Comparison of ENCODE assay signal across 22 cellular contexts in genomic region chr7:137399827-137400823, GRCh38. TPM values are rescaled to one million over a fixed set of nuclear protein-coding genes. Genes with fewer than 3 reads are reported as not detected.
DNase-seq lines count a peak whose midpoint lies in the region; ATAC-seq and TF ChIP-seq lines count a peak whose summit lies in the region.
"Had no signal": no experiment of that assay in that cellular context is flagged by ENCODE, and none has a peak within 500 bp of the region (broad histone marks: within the 10 kb centered on the region; RNA-seq: fewer than 3 reads in every experiment).

No MANE protein-coding gene starts in this region.

- peak overlapping the region; percentile 58 for H3K27ac Mint-ChIP-seq in type B pancreatic cell
- H3K27ac Mint-ChIP-seq: CD8-positive, alpha-beta memory T cell; nephron progenitor cell; T-helper 17 cell had no signal

- H3K4me3 Mint-ChIP-seq in type B pancreatic cell, result no peak overlapping the region
- H3K4me3 Mint-ChIP-seq: CD8-positive, alpha-beta memory T cell; nephron progenitor cell; T-helper 17 cell had no signal

- ATAC-seq in HG03159 (IDR thresholded peaks at IDR 0.05; ENCODE audit: unreplicated experiment), result no peak
- no peak for ATAC-seq in GM21619 (IDR thresholded peaks at IDR 0.05; ENCODE audit: unreplicated experiment)
- ATAC-seq: K562, right cardiac atrium, T-helper 17 cell had no signal

- H3K9ac ChIP-seq in GM23248, result no peak overlapping the region

- H3K36me3 Mint-ChIP-seq in type B pancreatic cell, result no peaks in the 10 kb centered on the region
- H3K36me3 Mint-ChIP-seq: CD8-positive, alpha-beta memory T cell had no signal

- H3K9me2 ChIP-seq in GM23248 (ENCODE audit: insufficient read depth), result peaks cover 4% of the 10 kb centered on the region; the same call in 1 of the 2 replicates

- H3K27ac ChIP-seq in GM23248, result no peak overlapping the region
- H3K27ac ChIP-seq: brain microvascular endothelial cell, suprapubic skin had no signal

- H3K4me1 Mint-ChIP-seq in type B pancreatic cell (ENCODE audit: unreplicated experiment), result peaks cover 5% of the 10 kb centered on the region
- H3K4me1 Mint-ChIP-seq: CD8-positive, alpha-beta memory T cell; nephron progenitor cell; T-helper 17 cell had no signal

- peak overlapping the region; percentile 4 for H3K4me2 ChIP-seq in GM23248 (ENCODE audit: unreplicated experiment)

- peaks cover 15% of the 10 kb centered on the region for H3K4me1 ChIP-seq in GM23248 (ENCODE audit: insufficient read depth)
- H3K4me1 ChIP-seq: suprapubic skin had no signal

- DNase-seq in GM23248 (peak; percentile 61), amniotic stem cell (lab: John Stamatoyannopoulos, UW) (peak; percentile 32), iris pigment epithelial cell (ENCODE audit: low read depth) (peak; percentile 24), type B pancreatic cell (ENCODE audit: extremely low spot score, unreplicated experiment) (no peak), NCI-H2107 (lab: John Stamatoyannopoulos, UW) (no peak)
- DNase-seq: activated gamma-delta T cell; brain microvascular endothelial cell; CD8-positive, alpha-beta memory T cell; effector CD8-positive, alpha-beta T cell; foreskin melanocyte; GDM1; NCI-H1105; NCI-H2171; NCI-H82; nephron progenitor cell; right cardiac atrium; T-helper 17 cell had no signal

- no peaks in the 10 kb centered on the region for H3K79me2 ChIP-seq in GM23248 (ENCODE audit: insufficient read depth)

- H3K4me3 ChIP-seq in GM23248, result no peak overlapping the region
- H3K4me3 ChIP-seq: K562, suprapubic skin had no signal

- peaks cover 8% of the 10 kb centered on the region; the same call in 1 of the 2 replicates for H3K36me3 ChIP-seq in GM23248 (ENCODE audit: low read depth)
- H3K36me3 ChIP-seq: brain microvascular endothelial cell, suprapubic skin had no signal

- no peak for TF ChIP-seq CTCF in type B pancreatic cell (conservative IDR thresholded peaks at IDR 0.05)

- in situ Hi-C loops in GM23248 (cut with MboI), result no loop called here

- no peaks in the 10 kb centered on the region for H3K27me3 ChIP-seq in GM23248 (replicated peaks; ENCODE audit: insufficient read depth)
- H3K27me3 ChIP-seq: brain microvascular endothelial cell, suprapubic skin had no signal

- WGBS in GM23248 (ENCODE audit: low coverage in 1 of 2, low lambda C conversion rate in 2 of 2, missing lambda C conversion rate in 2 of 2), 2 experiments, result 68 to 69% methylated on average over 7 of the region's 7 CpGs

- H3K27me3 Mint-ChIP-seq in type B pancreatic cell, result peaks cover 7% of the 10 kb centered on the region
- H3K27me3 Mint-ChIP-seq: T-helper 17 cell had no signal

- H3F3A ChIP-seq in GM23248 (ENCODE audit: insufficient read depth), result no peaks in the 10 kb centered on the region

- H3K9me3 ChIP-seq in GM23248 (ENCODE audit: low read depth), result no peaks in the 10 kb centered on the region
- H3K9me3 ChIP-seq: suprapubic skin had no signal

- no peak overlapping the region for H2AFZ ChIP-seq in GM23248

- H3K9me3 Mint-ChIP-seq in type B pancreatic cell, result no peaks in the 10 kb centered on the region
- H3K9me3 Mint-ChIP-seq: CD8-positive, alpha-beta memory T cell; nephron progenitor cell had no signal

- no peaks in the 10 kb centered on the region for H4K20me1 ChIP-seq in GM23248 (ENCODE audit: insufficient read depth)

RNA-seq across cellular contexts. Expression of gene PTN, which starts 56.6 kb away (rescaled TPM):
- 8.1 and 8.3 TPM in 2 replicates for total RNA-seq in GM23248 (2014; rRNA removed; shearing (Covaris generic))
- 7.0 and 8.5 TPM in 2 replicates for polyA plus RNA-seq in GM23248 (2016; fragmentation: Nextera tagmentation; extraction: Ambion mirVana)
- total RNA-seq in type B pancreatic cell (ENCODE audit: low replicate concordance), result 16.2 and 271 TPM in 2 replicates
- total RNA-seq: CD8-positive, alpha-beta memory T cell; K562; lung microvascular endothelial cell; T-helper 17 cell had no signal
- polyA plus RNA-seq: CD8-positive, alpha-beta memory T cell; K562 had no signal

Comparison
In these comparisons a context has a peak if more than half of its experiments do, and no peak if none do; other contexts are left out.
1. DNase-seq: peak in GM23248 (single experiment), amniotic stem cell (single experiment) and iris pigment epithelial cell (single experiment); none in type B pancreatic cell (single experiment) and NCI-H2107 (single experiment).